ENCODE assay signal across 9 cellular contexts in the genomic region with DNA sequence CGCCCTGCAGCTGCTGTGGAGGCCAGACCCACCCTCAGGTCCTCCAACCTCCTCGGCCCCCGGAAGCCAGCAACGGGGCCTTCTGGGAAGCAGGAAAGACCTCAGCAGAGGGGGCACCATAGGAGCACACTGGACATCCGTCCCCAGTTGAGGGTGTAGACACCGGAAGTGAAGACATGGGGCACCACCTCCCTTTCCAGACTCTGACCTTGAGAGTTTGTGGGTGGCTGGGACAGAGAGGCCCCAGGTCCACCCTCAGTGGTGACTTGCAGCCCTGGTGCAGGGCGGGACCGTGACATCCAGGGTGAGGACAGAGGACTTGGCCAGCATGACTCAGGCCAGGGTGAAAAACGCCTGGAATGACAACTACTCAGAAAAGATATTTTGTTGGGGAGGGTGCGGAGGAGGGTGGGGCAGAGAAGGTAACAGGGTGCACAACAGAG. TPM values are rescaled to one million over a fixed set of nuclear protein-coding genes. Genes with fewer than 3 reads are reported as not detected.
DNase-seq lines count a peak whose midpoint lies in the region; ATAC-seq and TF ChIP-seq lines count a peak whose summit lies in the region.
"Had no signal": no experiment of that assay in that cellular context is flagged by ENCODE, and none has a peak within 500 bp of the region (broad histone marks: within the 10 kb centered on the region; RNA-seq: fewer than 3 reads in every experiment).

No MANE protein-coding gene starts in this region.

- intact Hi-C loops in testis (cut with DNase I; ENCODE audit: low total_unique reads) = loop anchor here (5.0 kb wide), 2 partner anchors 39 to 89 kb away; no protein-coding TSS in a partner anchor

- H3K4me3 ChIP-seq in MG63 (peak overlapping the region; percentile 9), liver (ENCODE audit: low read depth in 1 of 3, low read length in 3 of 3) (no peak overlapping the region), testis (no peak overlapping the region)

- H3K9ac ChIP-seq in liver (ENCODE audit: low read depth in 1 of 2, low read length in 2 of 2) = no peak overlapping the region

- peaks cover 48% of the 10 kb centered on the region for H3K36me3 ChIP-seq in MG63
- H3K36me3 ChIP-seq in liver (ENCODE audit: control insufficient read depth in 4 of 4, insufficient read depth in 3 of 4, low read depth in 1 of 4, low read length in 3 of 4) = no peaks in the 10 kb centered on the region
- no peaks in the 10 kb centered on the region for H3K36me3 ChIP-seq in testis (ENCODE audit: low read depth, missing control alignments)

- DNase-seq in A172 (ENCODE audit: low spot score) (peak; percentile 98), MG63 (peak; percentile 89), cerebellar cortex (ENCODE audit: low spot score) (peak; percentile 56), testis (peak; percentile 86), NCI-H146 (lab: John Stamatoyannopoulos, UW) (no peak)
- DNase-seq: activated T-cell treated with anti-CD3 and anti-CD28 coated beads, Interleukin-2, amount 50 U/mL, for 4 hours had no signal

- 64% methylated on average over 10 of the region's 10 CpGs for WGBS in liver
- WGBS in testis, 2 donors = 21 to 53% methylated on average over 4 to 10 of the region's 10 CpGs

- ATAC-seq in GM19324 (IDR thresholded peaks at IDR 0.05; ENCODE audit: low FRiP score, unreplicated experiment) (no peak), GM19397 (IDR thresholded peaks at IDR 0.05; ENCODE audit: unreplicated experiment) (no peak)

- H3K27me3 ChIP-seq in MG63 (no peaks in the 10 kb centered on the region), liver (ENCODE audit: control insufficient read depth in 4 of 4, insufficient read depth in 4 of 4, low read length in 3 of 4) (no peaks in the 10 kb centered on the region), testis (no peaks in the 10 kb centered on the region)

- no peak for TF ChIP-seq POLR2A in testis (IDR thresholded peaks at IDR 0.05)

- no peak for TF ChIP-seq CTCF in liver (IDR thresholded peaks at IDR 0.05; ENCODE audit: low read depth, low read length, missing input control)
- no peak for TF ChIP-seq CTCF in testis (IDR thresholded peaks at IDR 0.05)

- H3K9me3 ChIP-seq in MG63 (no peaks in the 10 kb centered on the region), liver (ENCODE audit: control insufficient read depth in 4 of 4, low read length in 3 of 4) (no peaks in the 10 kb centered on the region), testis (no peaks in the 10 kb centered on the region)

- H3K27ac ChIP-seq in liver (ENCODE audit: low read depth in 1 of 2, low read length in 2 of 2) (peak overlapping the region; percentile 85 to 88), testis (peak overlapping the region; percentile 92 to 93)

- no peak for TF ChIP-seq RAD21 in liver (IDR thresholded peaks at IDR 0.05)

- H3K4me1 ChIP-seq in liver (ENCODE audit: control insufficient read depth in 4 of 4, insufficient read depth in 4 of 4, low read length in 3 of 4) (peaks cover 0 to 16% (median 8%) of the 10 kb centered on the region in 4 donors), testis (peaks cover 66% of the 10 kb centered on the region)

TF ChIP-seq in liver, 16 proteins besides CTCF, POLR2A, EP300 and RAD21:
- TF ChIP-seq MAX (IDR thresholded peaks at IDR 0.05) (peak; percentile 3), GABPA (IDR thresholded peaks at IDR 0.05 in 1 of 2, conservative IDR thresholded peaks at IDR 0.05 in 1 of 2) (peak; percentile 78 to 83), NR2F2 (IDR thresholded peaks at IDR 0.05) (peak; percentile 88), JUND (IDR thresholded peaks at IDR 0.05) (peak in 1 of 2 donors; percentile 41), REST (IDR thresholded peaks at IDR 0.05) (no peak), RXRA (IDR thresholded peaks at IDR 0.05) (peak in 1 of 2 donors; percentile 32), HNF4A (conservative IDR thresholded peaks at IDR 0.05) (no peak), SP1 (IDR thresholded peaks at IDR 0.05) (peak; percentile 45)
TF ChIP-seq in liver: peak in this region for 6.

RNA-seq across cellular contexts. Expression of gene CEP295NL, which starts 19.9 kb away (rescaled TPM):
- 0.81 and 0.89 TPM in 2 replicates for total RNA-seq in A172 (2014; rRNA removed; shearing (Covaris generic))
- total RNA-seq in MG63 (2014; rRNA removed; shearing (Covaris generic); ENCODE audit: low replicate concordance) = 0.67 TPM in 1 of 2 replicates, not detected in the other
- 1 to 10 TPM in 1 of 2 donors, under 1 TPM in 1; 0.28 to 1.0 TPM for total RNA-seq in liver
- not detected for polyA plus RNA-seq in liver
- total RNA-seq in testis = 10 to 100 TPM; 32.3 to 77.1 TPM
- 100 TPM for polyA plus RNA-seq in testis (ENCODE audit: insufficient read depth, low read depth, low replicate concordance)
- total RNA-seq: activated T-cell treated with anti-CD3 and anti-CD28 coated beads, Interleukin-2, amount 50 U/mL, for 4 hours had no signal

RNA-seq across cellular contexts. Expression of gene TIMP2, which starts 42.1 kb away (rescaled TPM):
- total RNA-seq in A172 (2014; rRNA removed; shearing (Covaris generic)) = 257 and 279 TPM in 2 replicates
- total RNA-seq in MG63 (2014; rRNA removed; shearing (Covaris generic); ENCODE audit: low replicate concordance) = 127 and 145 TPM in 2 replicates
- total RNA-seq in liver = 10 to 100 TPM in 1 of 2 donors, 1 to 10 TPM in 1; 9.5 to 10.6 TPM
- polyA plus RNA-seq in liver = 10 to 100 TPM in 1 of 2 donors, 1 to 10 TPM in 1; 8.9 to 37.6 TPM
- total RNA-seq in testis = 100 to 1,000 TPM; 262 to 482 TPM
- polyA plus RNA-seq in testis (ENCODE audit: insufficient read depth, low read depth, low replicate concordance) = 465 TPM

RNA-seq across cellular contexts. Expression of gene USP36, which starts 42.5 kb away (rescaled TPM):
- 15.9 and 33.6 TPM in 2 replicates for total RNA-seq in A172 (2014; rRNA removed; shearing (Covaris generic))
- 16.3 and 33.4 TPM in 2 replicates for total RNA-seq in MG63 (2014; rRNA removed; shearing (Covaris generic); ENCODE audit: low replicate concordance)
- total RNA-seq in liver = 10 to 100 TPM in 1 of 2 donors, 1 to 10 TPM in 1; 8.0 to 20.7 TPM
- polyA plus RNA-seq in liver = 10 to 100 TPM in 1 of 2 donors, 1 to 10 TPM in 1; 9.4 to 11.6 TPM
- total RNA-seq in testis = 10 to 100 TPM; 77.5 to 79.8 TPM
- 32.8 TPM for polyA plus RNA-seq in testis (ENCODE audit: insufficient read depth, low read depth, low replicate concordance)

Comparison
In these comparisons a context has a peak if more than half of its experiments do, and no peak if none do; other contexts are left out.
1. RNA of gene CEP295NL, which starts 19.9 kb away (total RNA-seq): 32.3 to 77.1 TPM in testis; 0.28 to 1.0 TPM in liver, 0.81 to 0.89 TPM in A172 and 0.67 TPM in MG63; every median in the first group is over 10 times any median in the second.
2. RNA of gene TIMP2, which starts 42.1 kb away (total RNA-seq): 262 to 482 TPM in testis, 257 to 279 TPM in A172 and 127 to 145 TPM in MG63; 9.5 to 10.6 TPM in liver; every median in the first group is over 10 times any median in the second.